8 cellular contexts compared by ENCODE assay signal in the genomic region with DNA sequence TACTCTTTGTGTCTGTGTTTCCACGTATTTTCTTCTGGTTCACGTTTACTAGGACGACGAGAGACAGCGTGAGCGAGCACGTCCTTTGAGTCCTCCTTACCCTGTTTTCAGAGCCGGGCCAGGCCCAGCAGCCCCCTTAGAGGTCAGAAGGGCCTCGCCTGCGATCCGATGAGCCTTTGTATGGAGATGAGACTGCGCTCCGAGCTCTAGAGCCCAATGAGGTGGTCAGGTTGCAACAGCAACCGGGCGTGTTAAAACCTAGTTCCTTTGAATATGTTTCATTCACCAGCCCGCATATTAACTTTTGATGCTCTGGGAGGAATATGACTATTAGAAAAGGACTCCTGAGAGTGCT. TPM values are rescaled to one million over a fixed set of nuclear protein-coding genes. Genes with fewer than 3 reads are reported as not detected.
DNase-seq lines count a peak whose midpoint lies in the region; ATAC-seq and TF ChIP-seq lines count a peak whose summit lies in the region.

No MANE protein-coding gene starts in this region.

- ATAC-seq in HG02588 (IDR thresholded peaks at IDR 0.05; ENCODE audit: unreplicated experiment) (peak; percentile 2), T-helper 17 cell (no peak), foreskin keratinocyte (peak; percentile 22), sciatic nerve (peak; percentile 1), HG02759 (IDR thresholded peaks at IDR 0.05; ENCODE audit: unreplicated experiment) (no peak), HG03378 (IDR thresholded peaks at IDR 0.05; ENCODE audit: unreplicated experiment) (no peak)

- H3K4me1 Mint-ChIP-seq in T-helper 17 cell = peaks cover 48% of the 10 kb centered on the region

- peak overlapping the region; percentile 83 for H3K27ac ChIP-seq in foreskin keratinocyte

- intact Hi-C loops in sciatic nerve (cut with DNase I) = no loop called here

- H3K4me1 ChIP-seq in foreskin keratinocyte = peaks cover 14% of the 10 kb centered on the region

- no peaks in the 10 kb centered on the region for H3K27me3 ChIP-seq in foreskin keratinocyte

- no peak for TF ChIP-seq CTCF in foreskin keratinocyte (conservative IDR thresholded peaks at IDR 0.05)

- H3K36me3 Mint-ChIP-seq in T-helper 17 cell (ENCODE audit: low read depth) = no peaks in the 10 kb centered on the region

- H3K27ac Mint-ChIP-seq in T-helper 17 cell = peak overlapping the region; percentile 96

- no peaks in the 10 kb centered on the region for H3K27me3 Mint-ChIP-seq in T-helper 17 cell

- H3K4me3 Mint-ChIP-seq in T-helper 17 cell = peak overlapping the region; percentile 98

- no peaks in the 10 kb centered on the region for H3K9me3 ChIP-seq in T-helper 17 cell (ENCODE audit: control insufficient read depth, low read length, poor library complexity, severe bottlenecking)

- DNase-seq in ELF-1 (ENCODE audit: low read depth, low spot score) (peak; percentile 67), T-helper 17 cell (no peak), foreskin keratinocyte (peak; percentile 84 to 90), sciatic nerve (ENCODE audit: low spot score) (no peak), C1 segment of cervical spinal cord (lab: John Stamatoyannopoulos, UW) (no peak)

RNA-seq across cellular contexts. Expression of gene TADA2B, which starts 55.6 kb away (rescaled TPM):
- total RNA-seq in T-helper 17 cell (10 to 100 TPM; 31.8 to 40.9 TPM), foreskin keratinocyte (10.0 and 11.0 TPM in 2 replicates), sciatic nerve (14.8 TPM)
- 5.1 and 5.5 TPM in 2 replicates for polyA plus RNA-seq in foreskin keratinocyte

Comparison
In these comparisons a context has a peak if more than half of its experiments do, and no peak if none do; other contexts are left out.
1. DNase-seq: peak in ELF-1 (single experiment) and foreskin keratinocyte (2 of 2); none in T-helper 17 cell (0 of 3), sciatic nerve (single experiment) and C1 segment of cervical spinal cord (0 of 14).
2. ATAC-seq: peak in HG02588 (single experiment), foreskin keratinocyte (single experiment) and sciatic nerve (single experiment); none in T-helper 17 cell (single experiment), HG02759 (single experiment) and HG03378 (single experiment).